1 cellular context compared by ENCODE assay signal in the genomic region with DNA sequence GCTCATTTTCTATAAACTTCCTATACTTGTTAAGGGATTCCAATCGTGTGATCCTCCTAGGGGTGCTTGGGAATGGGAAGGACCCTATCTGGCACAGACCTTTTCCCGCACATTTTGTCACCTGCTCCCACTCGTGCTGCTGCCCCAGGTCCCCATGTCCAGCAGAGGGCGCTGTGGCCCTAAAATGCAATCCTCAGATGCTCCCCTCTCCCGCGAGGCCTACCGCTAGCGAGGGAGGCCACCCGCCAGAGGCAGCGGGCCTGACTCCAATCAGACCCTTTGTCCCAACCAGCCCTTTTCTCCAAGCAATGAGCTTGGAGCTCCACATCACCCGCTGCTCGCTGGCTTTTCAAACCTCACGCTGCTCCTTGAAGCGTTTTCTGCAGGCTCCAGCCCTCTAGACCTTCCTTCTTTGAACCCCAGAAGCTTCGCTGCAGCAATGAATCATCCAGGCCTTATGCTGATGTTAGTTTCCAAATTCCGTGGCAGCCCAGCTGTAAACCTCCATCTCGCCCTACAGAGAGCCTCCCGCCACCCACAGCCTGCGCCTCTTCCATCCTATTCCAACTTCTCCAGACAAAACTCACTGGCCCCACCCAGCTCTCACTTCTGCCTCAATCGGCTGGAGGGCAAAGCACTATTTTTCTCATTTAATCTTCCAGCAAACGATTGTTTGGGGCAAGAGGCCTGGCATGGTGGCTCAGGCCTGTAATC.
TF ChIP-seq lines count a peak whose summit lies in the region.

No MANE protein-coding gene starts in this region.

TF ChIP-seq in HepG2, 621 proteins besides CTCF, POLR2A, EP300 and RAD21 (continued from another document and continues in another):
- no peak for TF ChIP-seq BCLAF1 (IDR thresholded peaks at IDR 0.05)
- no peak for TF ChIP-seq NPAS2 (CRISPR knock-in tag; IDR thresholded peaks at IDR 0.05; ENCODE audit: borderline replicate concordance)
- TF ChIP-seq SNRNP70 (IDR thresholded peaks at IDR 0.05; ENCODE audit: low read depth, low read length) = no peak
- TF ChIP-seq TFAP4 (IDR thresholded peaks at IDR 0.05; ENCODE audit: borderline replicate concordance, low read depth) = no peak; the same call in 1 of the 2 replicates
- 0 out of 2 replicates have a peak, but pooled peaks have one; percentile 26 for TF ChIP-seq HMGXB3 (CRISPR knock-in tag; IDR thresholded peaks at IDR 0.05; ENCODE audit: borderline replicate concordance)
- TF ChIP-seq NFKBIZ (CRISPR knock-in tag; IDR thresholded peaks at IDR 0.05) = no peak
- TF ChIP-seq SRF (IDR thresholded peaks at IDR 0.05; ENCODE audit: low read depth, low read length) = no peak
- no peak for TF ChIP-seq CENPT (CRISPR knock-in tag; IDR thresholded peaks at IDR 0.05; ENCODE audit: low read depth)
- no peak for TF ChIP-seq ZIK1 (CRISPR knock-in tag; IDR thresholded peaks at IDR 0.05; ENCODE audit: borderline replicate concordance, low read depth)
- no peak for TF ChIP-seq ZNF646 (CRISPR knock-in tag; IDR thresholded peaks at IDR 0.05)
- no peak for TF ChIP-seq ZNF20 (CRISPR knock-in tag; IDR thresholded peaks at IDR 0.05)
- TF ChIP-seq ZNF205 (CRISPR knock-in tag; IDR thresholded peaks at IDR 0.05) = peak; percentile 70
- 0 out of 2 replicates have a peak, but pooled peaks have one; percentile 29 for TF ChIP-seq POGZ (CRISPR knock-in tag; IDR thresholded peaks at IDR 0.05)
- TF ChIP-seq, protein P1, sequence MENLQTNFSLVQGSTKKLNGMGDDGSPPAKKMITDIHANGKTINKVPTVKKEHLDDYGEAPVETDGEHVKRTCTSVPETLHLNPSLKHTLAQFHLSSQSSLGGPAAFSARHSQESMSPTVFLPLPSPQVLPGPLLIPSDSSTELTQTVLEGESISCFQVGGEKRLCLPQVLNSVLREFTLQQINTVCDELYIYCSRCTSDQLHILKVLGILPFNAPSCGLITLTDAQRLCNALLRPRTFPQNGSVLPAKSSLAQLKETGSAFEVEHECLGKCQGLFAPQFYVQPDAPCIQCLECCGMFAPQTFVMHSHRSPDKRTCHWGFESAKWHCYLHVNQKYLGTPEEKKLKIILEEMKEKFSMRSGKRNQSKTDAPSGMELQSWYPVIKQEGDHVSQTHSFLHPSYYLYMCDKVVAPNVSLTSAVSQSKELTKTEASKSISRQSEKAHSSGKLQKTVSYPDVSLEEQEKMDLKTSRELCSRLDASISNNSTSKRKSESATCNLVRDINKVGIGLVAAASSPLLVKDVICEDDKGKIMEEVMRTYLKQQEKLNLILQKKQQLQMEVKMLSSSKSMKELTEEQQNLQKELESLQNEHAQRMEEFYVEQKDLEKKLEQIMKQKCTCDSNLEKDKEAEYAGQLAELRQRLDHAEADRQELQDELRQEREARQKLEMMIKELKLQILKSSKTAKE (CRISPR knock-in tag; IDR thresholded peaks at IDR 0.05; ENCODE audit: borderline replicate concordance) = no peak
- TF ChIP-seq ZNF570 (CRISPR knock-in tag; IDR thresholded peaks at IDR 0.05; ENCODE audit: borderline replicate concordance) = no peak
- TF ChIP-seq HINFP (CRISPR knock-in tag; IDR thresholded peaks at IDR 0.05; ENCODE audit: low read depth) = peak; percentile 41; the same call in 1 of the 2 replicates
- TF ChIP-seq KLF15 (CRISPR knock-in tag; IDR thresholded peaks at IDR 0.05; ENCODE audit: borderline replicate concordance) = peak; percentile 76
- no peak for TF ChIP-seq HDAC6 (IDR thresholded peaks at IDR 0.05; ENCODE audit: low read depth, low read length)
- no peak for TF ChIP-seq ATRX (CRISPR knock-in tag; IDR thresholded peaks at IDR 0.05; ENCODE audit: borderline replicate concordance)
- no peak for TF ChIP-seq EHMT2 (IDR thresholded peaks at IDR 0.05; ENCODE audit: borderline replicate concordance, low read depth, low read length)
- no peak for TF ChIP-seq HMG20A (CRISPR knock-in tag; IDR thresholded peaks at IDR 0.05; ENCODE audit: borderline replicate concordance)
- peak; percentile 72 for TF ChIP-seq TFDP2 (CRISPR knock-in tag; IDR thresholded peaks at IDR 0.05)
- TF ChIP-seq, protein P2, sequence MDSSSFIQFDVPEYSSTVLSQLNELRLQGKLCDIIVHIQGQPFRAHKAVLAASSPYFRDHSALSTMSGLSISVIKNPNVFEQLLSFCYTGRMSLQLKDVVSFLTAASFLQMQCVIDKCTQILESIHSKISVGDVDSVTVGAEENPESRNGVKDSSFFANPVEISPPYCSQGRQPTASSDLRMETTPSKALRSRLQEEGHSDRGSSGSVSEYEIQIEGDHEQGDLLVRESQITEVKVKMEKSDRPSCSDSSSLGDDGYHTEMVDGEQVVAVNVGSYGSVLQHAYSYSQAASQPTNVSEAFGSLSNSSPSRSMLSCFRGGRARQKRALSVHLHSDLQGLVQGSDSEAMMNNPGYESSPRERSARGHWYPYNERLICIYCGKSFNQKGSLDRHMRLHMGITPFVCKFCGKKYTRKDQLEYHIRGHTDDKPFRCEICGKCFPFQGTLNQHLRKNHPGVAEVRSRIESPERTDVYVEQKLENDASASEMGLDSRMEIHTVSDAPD (CRISPR knock-in tag; IDR thresholded peaks at IDR 0.05) = no peak
- TF ChIP-seq MED13 (CRISPR knock-in tag; IDR thresholded peaks at IDR 0.05) = 0 out of 2 replicates have a peak, but pooled peaks have one; percentile 24
- TF ChIP-seq ZNF264 (CRISPR knock-in tag; IDR thresholded peaks at IDR 0.05) = no peak
- TF ChIP-seq ZNF331 (CRISPR knock-in tag; IDR thresholded peaks at IDR 0.05) = peak; percentile 64; the same call in 1 of the 2 replicates
- TF ChIP-seq SMC3 (IDR thresholded peaks at IDR 0.05; ENCODE audit: low read length) = peak; percentile 91
- no peak for TF ChIP-seq ZNF17 (CRISPR knock-in tag; IDR thresholded peaks at IDR 0.05)
- TF ChIP-seq GTF2F1 (IDR thresholded peaks at IDR 0.05; ENCODE audit: low read length) = peak; percentile 55; the same call in 1 of the 2 replicates
